In the genomic region with DNA sequence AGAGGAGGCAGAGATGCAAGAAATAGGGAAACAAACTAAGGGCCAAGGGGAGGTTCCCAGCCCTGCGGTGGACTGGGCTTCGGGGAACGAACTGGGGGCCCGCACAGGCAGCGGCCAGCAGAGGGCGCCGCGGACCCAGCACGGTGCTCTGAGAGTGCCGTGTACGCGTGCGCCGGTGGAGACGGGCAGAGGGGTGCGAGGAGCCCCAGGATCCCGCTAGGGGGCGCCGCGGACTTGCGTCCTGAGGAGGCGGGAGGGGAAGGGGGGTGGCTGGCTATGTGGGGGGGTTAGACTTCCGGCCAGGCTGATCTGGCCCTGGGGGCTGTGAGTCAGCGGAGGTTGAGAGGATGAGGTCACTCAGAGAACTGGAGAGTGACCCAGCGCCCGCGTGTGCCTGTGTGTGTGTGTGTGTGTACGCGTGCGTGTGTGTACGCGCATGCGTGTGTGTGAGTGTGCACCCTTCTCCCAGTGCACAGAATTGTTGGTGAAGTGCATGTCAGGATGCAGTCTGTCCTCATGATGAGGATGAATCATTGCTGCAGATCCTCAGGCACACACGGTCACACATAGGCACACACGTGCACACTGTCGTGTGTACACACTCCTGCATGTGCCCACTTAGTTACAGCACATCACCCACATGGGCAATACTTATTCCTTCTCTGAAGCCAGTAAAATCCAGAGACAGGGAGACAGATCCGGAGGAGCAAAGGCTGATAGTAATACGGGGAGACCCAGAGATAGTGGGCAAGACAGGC, we compare ENCODE assay signal across 1 cellular context.
TF ChIP-seq lines count a peak whose summit lies in the region.

No MANE protein-coding gene starts in this region.

TF ChIP-seq in K562, 482 proteins besides CTCF, POLR2A, EP300 and RAD21 (continued from another document and continues in another):
- TF ChIP-seq, protein P1, sequence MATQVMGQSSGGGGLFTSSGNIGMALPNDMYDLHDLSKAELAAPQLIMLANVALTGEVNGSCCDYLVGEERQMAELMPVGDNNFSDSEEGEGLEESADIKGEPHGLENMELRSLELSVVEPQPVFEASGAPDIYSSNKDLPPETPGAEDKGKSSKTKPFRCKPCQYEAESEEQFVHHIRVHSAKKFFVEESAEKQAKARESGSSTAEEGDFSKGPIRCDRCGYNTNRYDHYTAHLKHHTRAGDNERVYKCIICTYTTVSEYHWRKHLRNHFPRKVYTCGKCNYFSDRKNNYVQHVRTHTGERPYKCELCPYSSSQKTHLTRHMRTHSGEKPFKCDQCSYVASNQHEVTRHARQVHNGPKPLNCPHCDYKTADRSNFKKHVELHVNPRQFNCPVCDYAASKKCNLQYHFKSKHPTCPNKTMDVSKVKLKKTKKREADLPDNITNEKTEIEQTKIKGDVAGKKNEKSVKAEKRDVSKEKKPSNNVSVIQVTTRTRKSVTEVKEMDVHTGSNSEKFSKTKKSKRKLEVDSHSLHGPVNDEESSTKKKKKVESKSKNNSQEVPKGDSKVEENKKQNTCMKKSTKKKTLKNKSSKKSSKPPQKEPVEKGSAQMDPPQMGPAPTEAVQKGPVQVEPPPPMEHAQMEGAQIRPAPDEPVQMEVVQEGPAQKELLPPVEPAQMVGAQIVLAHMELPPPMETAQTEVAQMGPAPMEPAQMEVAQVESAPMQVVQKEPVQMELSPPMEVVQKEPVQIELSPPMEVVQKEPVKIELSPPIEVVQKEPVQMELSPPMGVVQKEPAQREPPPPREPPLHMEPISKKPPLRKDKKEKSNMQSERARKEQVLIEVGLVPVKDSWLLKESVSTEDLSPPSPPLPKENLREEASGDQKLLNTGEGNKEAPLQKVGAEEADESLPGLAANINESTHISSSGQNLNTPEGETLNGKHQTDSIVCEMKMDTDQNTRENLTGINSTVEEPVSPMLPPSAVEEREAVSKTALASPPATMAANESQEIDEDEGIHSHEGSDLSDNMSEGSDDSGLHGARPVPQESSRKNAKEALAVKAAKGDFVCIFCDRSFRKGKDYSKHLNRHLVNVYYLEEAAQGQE (CRISPR knock-in tag; IDR thresholded peaks at IDR 0.05; ENCODE audit: low read depth), result no peak
- TF ChIP-seq EP400 (IDR thresholded peaks at IDR 0.05) (peak; percentile 97), U2AF1 (optimal IDR thresholded peaks at IDR 0.05; ENCODE audit: low read depth, low read length) (no peak), PHF8 (IDR thresholded peaks at IDR 0.05; ENCODE audit: borderline replicate concordance, low read length) (no peak; the same call in 1 of the 2 replicates), FIP1L1 (IDR thresholded peaks at IDR 0.05; ENCODE audit: low read depth, low read length, poor library complexity, severe bottlenecking) (peak; percentile 93), CBFB (CRISPR knock-in tag; IDR thresholded peaks at IDR 0.05) (no peak; the same call in 1 of the 2 replicates), POLR2B (IDR thresholded peaks at IDR 0.05; ENCODE audit: low read depth, partially characterized antibody) (peak; percentile 95), ATF7 (IDR thresholded peaks at IDR 0.05) (peak; percentile 98), CREM (IDR thresholded peaks at IDR 0.05; ENCODE audit: low read depth) (peak; percentile 74), HDGF (IDR thresholded peaks at IDR 0.05) (peak; percentile 44; the same call in 1 of the 2 replicates), NCOA2 (IDR thresholded peaks at IDR 0.05; ENCODE audit: partially characterized antibody in 2 of 2) (no peak), NEUROD1 (IDR thresholded peaks at IDR 0.05; ENCODE audit: borderline replicate concordance, low read depth, low read length, partially characterized antibody) (peak; percentile 72), ZKSCAN1 (IDR thresholded peaks at IDR 0.05; ENCODE audit: low read depth, low read length) (peak; percentile 71; the same call in 1 of the 2 replicates), ASH1L (IDR thresholded peaks at IDR 0.05; ENCODE audit: borderline replicate concordance, low read depth, partially characterized antibody) (peak; percentile 39), RBM17 (IDR thresholded peaks at IDR 0.05; ENCODE audit: borderline replicate concordance, low read depth, low read length) (no peak), TBP (optimal IDR thresholded peaks at IDR 0.05; ENCODE audit: low read depth, low read length) (peak; percentile 47), POU5F1 (IDR thresholded peaks at IDR 0.05; ENCODE audit: borderline replicate concordance, low read depth, low read length, partially characterized antibody) (peak; percentile 11), ZNF143 (CRISPR knock-in tag; IDR thresholded peaks at IDR 0.05) (peak; percentile 17; the same call in 1 of the 2 replicates), MTA3 (IDR thresholded peaks at IDR 0.05; ENCODE audit: borderline replicate concordance) (peak; percentile 41; the same call in 1 of the 2 replicates), RAD51 (IDR thresholded peaks at IDR 0.05; ENCODE audit: borderline replicate concordance, low read depth) (no peak), ILF3 (IDR thresholded peaks at IDR 0.05; ENCODE audit: borderline replicate concordance) (no peak; the same call in 1 of the 2 replicates), E2F3 (CRISPR knock-in tag; IDR thresholded peaks at IDR 0.05) (no peak), NBN (IDR thresholded peaks at IDR 0.05; ENCODE audit: low read depth) (peak; percentile 86)
- TF ChIP-seq, protein P2, sequence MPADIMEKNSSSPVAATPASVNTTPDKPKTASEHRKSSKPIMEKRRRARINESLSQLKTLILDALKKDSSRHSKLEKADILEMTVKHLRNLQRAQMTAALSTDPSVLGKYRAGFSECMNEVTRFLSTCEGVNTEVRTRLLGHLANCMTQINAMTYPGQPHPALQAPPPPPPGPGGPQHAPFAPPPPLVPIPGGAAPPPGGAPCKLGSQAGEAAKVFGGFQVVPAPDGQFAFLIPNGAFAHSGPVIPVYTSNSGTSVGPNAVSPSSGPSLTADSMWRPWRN (IDR thresholded peaks at IDR 0.05; ENCODE audit: low read depth), result no peak; the same call in 1 of the 2 replicates
- TF ChIP-seq, protein P3, sequence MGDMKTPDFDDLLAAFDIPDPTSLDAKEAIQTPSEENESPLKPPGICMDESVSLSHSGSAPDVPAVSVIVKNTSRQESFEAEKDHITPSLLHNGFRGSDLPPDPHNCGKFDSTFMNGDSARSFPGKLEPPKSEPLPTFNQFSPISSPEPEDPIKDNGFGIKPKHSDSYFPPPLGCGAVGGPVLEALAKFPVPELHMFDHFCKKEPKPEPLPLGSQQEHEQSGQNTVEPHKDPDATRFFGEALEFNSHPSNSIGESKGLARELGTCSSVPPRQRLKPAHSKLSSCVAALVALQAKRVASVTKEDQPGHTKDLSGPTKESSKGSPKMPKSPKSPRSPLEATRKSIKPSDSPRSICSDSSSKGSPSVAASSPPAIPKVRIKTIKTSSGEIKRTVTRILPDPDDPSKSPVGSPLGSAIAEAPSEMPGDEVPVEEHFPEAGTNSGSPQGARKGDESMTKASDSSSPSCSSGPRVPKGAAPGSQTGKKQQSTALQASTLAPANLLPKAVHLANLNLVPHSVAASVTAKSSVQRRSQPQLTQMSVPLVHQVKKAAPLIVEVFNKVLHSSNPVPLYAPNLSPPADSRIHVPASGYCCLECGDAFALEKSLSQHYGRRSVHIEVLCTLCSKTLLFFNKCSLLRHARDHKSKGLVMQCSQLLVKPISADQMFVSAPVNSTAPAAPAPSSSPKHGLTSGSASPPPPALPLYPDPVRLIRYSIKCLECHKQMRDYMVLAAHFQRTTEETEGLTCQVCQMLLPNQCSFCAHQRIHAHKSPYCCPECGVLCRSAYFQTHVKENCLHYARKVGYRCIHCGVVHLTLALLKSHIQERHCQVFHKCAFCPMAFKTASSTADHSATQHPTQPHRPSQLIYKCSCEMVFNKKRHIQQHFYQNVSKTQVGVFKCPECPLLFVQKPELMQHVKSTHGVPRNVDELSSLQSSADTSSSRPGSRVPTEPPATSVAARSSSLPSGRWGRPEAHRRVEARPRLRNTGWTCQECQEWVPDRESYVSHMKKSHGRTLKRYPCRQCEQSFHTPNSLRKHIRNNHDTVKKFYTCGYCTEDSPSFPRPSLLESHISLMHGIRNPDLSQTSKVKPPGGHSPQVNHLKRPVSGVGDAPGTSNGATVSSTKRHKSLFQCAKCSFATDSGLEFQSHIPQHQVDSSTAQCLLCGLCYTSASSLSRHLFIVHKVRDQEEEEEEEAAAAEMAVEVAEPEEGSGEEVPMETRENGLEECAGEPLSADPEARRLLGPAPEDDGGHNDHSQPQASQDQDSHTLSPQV (IDR thresholded peaks at IDR 0.05), result peak; percentile 93
- TF ChIP-seq, protein P4, sequence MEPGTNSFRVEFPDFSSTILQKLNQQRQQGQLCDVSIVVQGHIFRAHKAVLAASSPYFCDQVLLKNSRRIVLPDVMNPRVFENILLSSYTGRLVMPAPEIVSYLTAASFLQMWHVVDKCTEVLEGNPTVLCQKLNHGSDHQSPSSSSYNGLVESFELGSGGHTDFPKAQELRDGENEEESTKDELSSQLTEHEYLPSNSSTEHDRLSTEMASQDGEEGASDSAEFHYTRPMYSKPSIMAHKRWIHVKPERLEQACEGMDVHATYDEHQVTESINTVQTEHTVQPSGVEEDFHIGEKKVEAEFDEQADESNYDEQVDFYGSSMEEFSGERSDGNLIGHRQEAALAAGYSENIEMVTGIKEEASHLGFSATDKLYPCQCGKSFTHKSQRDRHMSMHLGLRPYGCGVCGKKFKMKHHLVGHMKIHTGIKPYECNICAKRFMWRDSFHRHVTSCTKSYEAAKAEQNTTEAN (CRISPR knock-in tag; IDR thresholded peaks at IDR 0.05), result peak; percentile 99
- TF ChIP-seq, protein P5, sequence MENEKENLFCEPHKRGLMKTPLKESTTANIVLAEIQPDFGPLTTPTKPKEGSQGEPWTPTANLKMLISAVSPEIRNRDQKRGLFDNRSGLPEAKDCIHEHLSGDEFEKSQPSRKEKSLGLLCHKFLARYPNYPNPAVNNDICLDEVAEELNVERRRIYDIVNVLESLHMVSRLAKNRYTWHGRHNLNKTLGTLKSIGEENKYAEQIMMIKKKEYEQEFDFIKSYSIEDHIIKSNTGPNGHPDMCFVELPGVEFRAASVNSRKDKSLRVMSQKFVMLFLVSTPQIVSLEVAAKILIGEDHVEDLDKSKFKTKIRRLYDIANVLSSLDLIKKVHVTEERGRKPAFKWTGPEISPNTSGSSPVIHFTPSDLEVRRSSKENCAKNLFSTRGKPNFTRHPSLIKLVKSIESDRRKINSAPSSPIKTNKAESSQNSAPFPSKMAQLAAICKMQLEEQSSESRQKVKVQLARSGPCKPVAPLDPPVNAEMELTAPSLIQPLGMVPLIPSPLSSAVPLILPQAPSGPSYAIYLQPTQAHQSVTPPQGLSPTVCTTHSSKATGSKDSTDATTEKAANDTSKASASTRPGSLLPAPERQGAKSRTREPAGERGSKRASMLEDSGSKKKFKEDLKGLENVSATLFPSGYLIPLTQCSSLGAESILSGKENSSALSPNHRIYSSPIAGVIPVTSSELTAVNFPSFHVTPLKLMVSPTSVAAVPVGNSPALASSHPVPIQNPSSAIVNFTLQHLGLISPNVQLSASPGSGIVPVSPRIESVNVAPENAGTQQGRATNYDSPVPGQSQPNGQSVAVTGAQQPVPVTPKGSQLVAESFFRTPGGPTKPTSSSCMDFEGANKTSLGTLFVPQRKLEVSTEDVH (IDR thresholded peaks at IDR 0.05; ENCODE audit: low read depth, partially characterized antibody), result peak; percentile 67
- TF ChIP-seq, protein P6, sequence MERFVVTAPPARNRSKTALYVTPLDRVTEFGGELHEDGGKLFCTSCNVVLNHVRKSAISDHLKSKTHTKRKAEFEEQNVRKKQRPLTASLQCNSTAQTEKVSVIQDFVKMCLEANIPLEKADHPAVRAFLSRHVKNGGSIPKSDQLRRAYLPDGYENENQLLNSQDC (CRISPR knock-in tag; IDR thresholded peaks at IDR 0.05), result 0 out of 2 replicates have a peak, but pooled peaks have one; percentile 53
- TF ChIP-seq, protein P7, sequence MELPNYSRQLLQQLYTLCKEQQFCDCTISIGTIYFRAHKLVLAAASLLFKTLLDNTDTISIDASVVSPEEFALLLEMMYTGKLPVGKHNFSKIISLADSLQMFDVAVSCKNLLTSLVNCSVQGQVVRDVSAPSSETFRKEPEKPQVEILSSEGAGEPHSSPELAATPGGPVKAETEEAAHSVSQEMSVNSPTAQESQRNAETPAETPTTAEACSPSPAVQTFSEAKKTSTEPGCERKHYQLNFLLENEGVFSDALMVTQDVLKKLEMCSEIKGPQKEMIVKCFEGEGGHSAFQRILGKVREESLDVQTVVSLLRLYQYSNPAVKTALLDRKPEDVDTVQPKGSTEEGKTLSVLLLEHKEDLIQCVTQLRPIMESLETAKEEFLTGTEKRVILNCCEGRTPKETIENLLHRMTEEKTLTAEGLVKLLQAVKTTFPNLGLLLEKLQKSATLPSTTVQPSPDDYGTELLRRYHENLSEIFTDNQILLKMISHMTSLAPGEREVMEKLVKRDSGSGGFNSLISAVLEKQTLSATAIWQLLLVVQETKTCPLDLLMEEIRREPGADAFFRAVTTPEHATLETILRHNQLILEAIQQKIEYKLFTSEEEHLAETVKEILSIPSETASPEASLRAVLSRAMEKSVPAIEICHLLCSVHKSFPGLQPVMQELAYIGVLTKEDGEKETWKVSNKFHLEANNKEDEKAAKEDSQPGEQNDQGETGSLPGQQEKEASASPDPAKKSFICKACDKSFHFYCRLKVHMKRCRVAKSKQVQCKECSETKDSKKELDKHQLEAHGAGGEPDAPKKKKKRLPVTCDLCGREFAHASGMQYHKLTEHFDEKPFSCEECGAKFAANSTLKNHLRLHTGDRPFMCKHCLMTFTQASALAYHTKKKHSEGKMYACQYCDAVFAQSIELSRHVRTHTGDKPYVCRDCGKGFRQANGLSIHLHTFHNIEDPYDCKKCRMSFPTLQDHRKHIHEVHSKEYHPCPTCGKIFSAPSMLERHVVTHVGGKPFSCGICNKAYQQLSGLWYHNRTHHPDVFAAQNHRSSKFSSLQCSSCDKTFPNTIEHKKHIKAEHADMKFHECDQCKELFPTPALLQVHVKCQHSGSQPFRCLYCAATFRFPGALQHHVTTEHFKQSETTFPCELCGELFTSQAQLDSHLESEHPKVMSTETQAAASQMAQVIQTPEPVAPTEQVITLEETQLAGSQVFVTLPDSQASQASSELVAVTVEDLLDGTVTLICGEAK (IDR thresholded peaks at IDR 0.05), result peak; percentile 70
- TF ChIP-seq, protein P7 (CRISPR knock-in tag; IDR thresholded peaks at IDR 0.05), result no peak
